10 cellular contexts compared by ENCODE assay signal in the genomic region with DNA sequence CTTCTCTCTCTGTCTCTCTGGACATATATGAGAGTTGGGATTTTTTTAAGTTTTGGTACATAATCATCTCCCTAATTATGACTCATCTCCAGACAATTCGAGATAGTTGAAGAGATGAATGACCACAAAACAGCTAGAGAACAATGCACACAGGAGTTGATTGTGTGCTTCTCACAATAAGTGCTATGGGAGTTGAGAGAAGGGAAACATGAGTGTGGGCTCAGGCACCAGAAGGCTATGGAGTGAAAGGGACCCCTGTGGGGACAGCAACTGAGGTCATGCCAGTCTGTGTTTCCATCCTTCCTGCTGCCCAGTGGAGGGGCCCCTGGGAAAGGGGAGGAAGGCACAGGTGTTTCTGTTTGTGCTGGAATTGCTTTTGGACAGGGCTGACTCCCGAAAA. TPM values are rescaled to one million over a fixed set of nuclear protein-coding genes. Genes with fewer than 3 reads are reported as not detected.
A peak's percentile ranks its signal among the peaks of the same experiment; 100 is the strongest.
DNase-seq lines count a peak whose midpoint lies in the region; ATAC-seq and TF ChIP-seq lines count a peak whose summit lies in the region.
"Had no signal": no experiment of that assay in that cellular context is flagged by ENCODE, and none has a peak within 500 bp of the region (broad histone marks: within the 10 kb centered on the region; RNA-seq: fewer than 3 reads in every experiment).

No MANE protein-coding gene starts in this region.

- ATAC-seq in SK-N-SH treated with all-trans-retinoic acid at 6 μM for 48 hours (peak; percentile 70), foreskin keratinocyte (peak; percentile 83)

- H3K4me1 Mint-ChIP-seq in activated T-cell treated with anti-CD3 and anti-CD28 coated beads, Interleukin-2, amount 50 U/mL, for 24 hours (ENCODE audit: low read depth) = peaks cover 24% of the 10 kb centered on the region

- no peaks in the 10 kb centered on the region for H3K9me3 Mint-ChIP-seq in activated T-cell treated with anti-CD3 and anti-CD28 coated beads, Interleukin-2, amount 50 U/mL, for 24 hours
- H3K9me3 Mint-ChIP-seq: activated B cell treated with CpG ODN at 0.5 μM for 24 hours had no signal

- H3K27ac Mint-ChIP-seq in activated T-cell treated with anti-CD3 and anti-CD28 coated beads, Interleukin-2, amount 50 U/mL, for 24 hours = peak overlapping the region; percentile 44
- H3K27ac Mint-ChIP-seq: activated B cell treated with CpG ODN at 0.5 μM for 24 hours had no signal

- H3K36me3 Mint-ChIP-seq in activated T-cell treated with anti-CD3 and anti-CD28 coated beads, Interleukin-2, amount 50 U/mL, for 24 hours (ENCODE audit: low read depth) = no peaks in the 10 kb centered on the region

- TF ChIP-seq CTCF in foreskin keratinocyte (conservative IDR thresholded peaks at IDR 0.05) = no peak

- peaks cover 12% of the 10 kb centered on the region for H3K4me1 ChIP-seq in foreskin keratinocyte

- no peak overlapping the region for H3K27ac ChIP-seq in foreskin keratinocyte
- H3K27ac ChIP-seq in substantia nigra (ENCODE audit: low read depth, low read length, poor library complexity, severe bottlenecking) = peak overlapping the region; percentile 99
- H3K27ac ChIP-seq: neutrophil had no signal

- DNase-seq in activated T-cell treated with anti-CD3 and anti-CD28 coated beads, Interleukin-2, amount 50 U/mL, for 24 hours = no peak
- no peak for DNase-seq in activated T-cell treated with anti-CD3 and anti-CD28 coated beads, Interleukin-2, amount 50 U/mL, for 48 hours
- DNase-seq in foreskin keratinocyte (peak; percentile 67 to 85), substantia nigra (lab: John Stamatoyannopoulos, UW) (peak in 36 of 49 donors; percentile 21 to 77 (median 52)), DMS153 treated with DMSO at 0.1 percent for 48 hours (lab: John Stamatoyannopoulos, UW; ENCODE audit: unreplicated experiment) (no peak)
- DNase-seq in central memory CD4-positive, alpha-beta T cell = no peak
- DNase-seq in activated effector memory CD4-positive, alpha-beta T cell treated with anti-CD3 and anti-CD28 coated beads, Interleukin-2, amount 50 U/mL, for 16 hours = no peak
- DNase-seq: activated B cell treated with CpG ODN at 0.5 μM for 24 hours had no signal

- no peaks in the 10 kb centered on the region for H3K27me3 ChIP-seq in foreskin keratinocyte

- H3K4me3 Mint-ChIP-seq in activated T-cell treated with anti-CD3 and anti-CD28 coated beads, Interleukin-2, amount 50 U/mL, for 24 hours = no peak overlapping the region
- H3K4me3 Mint-ChIP-seq: activated B cell treated with CpG ODN at 0.5 μM for 24 hours had no signal

- no peaks in the 10 kb centered on the region for H3K27me3 Mint-ChIP-seq in activated T-cell treated with anti-CD3 and anti-CD28 coated beads, Interleukin-2, amount 50 U/mL, for 24 hours

TF ChIP-seq in SK-N-SH treated with all-trans-retinoic acid at 6 μM for 48 hours, 23 proteins besides CTCF, POLR2A, EP300 and RAD21:
- TF ChIP-seq TOX (CRISPR knock-in tag; IDR thresholded peaks at IDR 0.05; ENCODE audit: borderline replicate concordance) (no peak), ISL1 (CRISPR knock-in tag; IDR thresholded peaks at IDR 0.05) (0 out of 2 replicates have a peak, but pooled peaks have one; percentile 30), CREB5 (CRISPR knock-in tag; IDR thresholded peaks at IDR 0.05; ENCODE audit: low read depth) (no peak), ESRRG (CRISPR knock-in tag; IDR thresholded peaks at IDR 0.05) (no peak), GLIS3 (CRISPR knock-in tag; IDR thresholded peaks at IDR 0.05) (no peak), PPARA (CRISPR knock-in tag; IDR thresholded peaks at IDR 0.05; ENCODE audit: borderline replicate concordance) (no peak), RARB (CRISPR knock-in tag; IDR thresholded peaks at IDR 0.05) (no peak), ZNF8 (CRISPR knock-in tag; IDR thresholded peaks at IDR 0.05) (no peak)

RNA-seq across cellular contexts. Expression of gene YWHAQ, which starts 6.5 kb away (rescaled TPM):
- 376 and 422 TPM in 2 replicates for total RNA-seq in foreskin keratinocyte
- 265 and 322 TPM in 2 replicates for polyA plus RNA-seq in foreskin keratinocyte

Comparison
In these comparisons a context has a peak if more than half of its experiments do, and no peak if none do; other contexts are left out.
1. DNase-seq: peak in foreskin keratinocyte (2 of 2) and substantia nigra (36 of 49); none in activated T-cell treated with anti-CD3 and anti-CD28 coated beads, Interleukin-2, amount 50 U/mL, for 24 hours (single experiment), activated T-cell treated with anti-CD3 and anti-CD28 coated beads, Interleukin-2, amount 50 U/mL, for 48 hours (0 of 2), central memory CD4-positive, alpha-beta T cell (single experiment), DMS153 treated with DMSO at 0.1 percent for 48 hours (single experiment) and activated effector memory CD4-positive, alpha-beta T cell treated with anti-CD3 and anti-CD28 coated beads, Interleukin-2, amount 50 U/mL, for 16 hours (single experiment).